In the genomic region with DNA sequence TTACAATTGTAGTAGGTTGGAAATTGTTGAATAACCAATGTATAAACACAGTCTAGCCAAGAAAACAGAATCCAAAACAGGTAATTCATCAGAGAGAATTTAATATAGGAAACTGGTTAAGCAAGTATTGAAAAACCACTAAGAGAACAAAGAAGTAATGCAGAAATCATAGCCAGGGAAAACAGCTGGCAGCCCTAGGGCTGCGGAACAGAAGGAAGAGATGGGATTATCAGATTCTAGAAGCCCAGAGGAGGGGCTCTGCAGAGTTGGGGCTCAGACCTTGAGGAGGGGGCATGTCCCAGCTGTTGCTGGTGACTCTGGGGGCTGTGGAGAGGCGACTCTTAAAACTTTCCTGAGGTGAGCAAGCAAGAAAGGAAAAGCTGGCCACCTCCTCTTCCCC, we compare ENCODE assay signal across 15 cellular contexts. TPM values are rescaled to one million over a fixed set of nuclear protein-coding genes. Genes with fewer than 3 reads are reported as not detected.
A peak's percentile ranks its signal among the peaks of the same experiment; 100 is the strongest.
DNase-seq lines count a peak whose midpoint lies in the region; TF ChIP-seq lines count a peak whose summit lies in the region.
"Had no signal": no experiment of that assay in that cellular context is flagged by ENCODE, and none has a peak within 500 bp of the region (broad histone marks: within the 10 kb centered on the region; RNA-seq: fewer than 3 reads in every experiment).

No MANE protein-coding gene starts in this region.

- H3K9me3 ChIP-seq in breast epithelium (no peaks in the 10 kb centered on the region), parathyroid adenoma (ENCODE audit: control insufficient read depth, low read length) (no peaks in the 10 kb centered on the region)

- DNase-seq in breast epithelium (ENCODE audit: low spot score in 2 of 2): peak in 1 of 2 donors; percentile 61
- DNase-seq in MCF 10A (ENCODE audit: unreplicated experiment): no peak
- peak; percentile 26 for DNase-seq in chondrocyte (ENCODE audit: low spot score)
- no peak for DNase-seq in HK-2 (ENCODE audit: unreplicated experiment)
- no peak for DNase-seq in T-helper 2 cell
- no peak for DNase-seq in SK-N-DZ (ENCODE audit: low spot score)
- DNase-seq: CD4-positive, alpha-beta memory T cell; NCI-H1092 treated with DMSO at 0.1 percent for 48 hours; NCI-H1694; NCI-H446; NCI-H748 treated with DMSO at 0.1 percent for 48 hours; RPMI8226 had no signal

- H3K4me2 ChIP-seq in parathyroid adenoma (ENCODE audit: low read length): no peak overlapping the region
- H3K4me2 ChIP-seq: GM23338 had no signal

- peak overlapping the region; percentile 18 for H2AFZ ChIP-seq in parathyroid adenoma

- peaks cover 11% of the 10 kb centered on the region for H3K27me3 Mint-ChIP-seq in MCF 10A (ENCODE audit: insufficient read depth, unreplicated experiment)
- H3K27me3 Mint-ChIP-seq in chondrocyte (ENCODE audit: low read depth): peaks cover 12% of the 10 kb centered on the region

- no peak overlapping the region for H3K9ac ChIP-seq in parathyroid adenoma

- BruUV-seq in MCF 10A (replicated peaks; lab: Mats Ljungman, UMichigan): no TSS peak

- no peak for TF ChIP-seq POLR2A in breast epithelium (IDR thresholded peaks at IDR 0.05)

- TF ChIP-seq CTCF in breast epithelium (IDR thresholded peaks at IDR 0.05): no peak
- no peak for TF ChIP-seq CTCF in MCF 10A (IDR thresholded peaks at IDR 0.05; ENCODE audit: unreplicated experiment)
- no peak for TF ChIP-seq CTCF in chondrocyte (IDR thresholded peaks at IDR 0.05)
- no peak for TF ChIP-seq CTCF in parathyroid adenoma (IDR thresholded peaks at IDR 0.05)

- H3K4me1 Mint-ChIP-seq in MCF 10A (ENCODE audit: insufficient read depth, unreplicated experiment): no peaks in the 10 kb centered on the region
- H3K4me1 Mint-ChIP-seq in chondrocyte (ENCODE audit: low read depth): no peaks in the 10 kb centered on the region
- H3K4me1 Mint-ChIP-seq: CD4-positive, alpha-beta memory T cell; GM23338 had no signal

- no peaks in the 10 kb centered on the region for H3K79me2 ChIP-seq in parathyroid adenoma

- peaks cover under 1% of the 10 kb centered on the region for H3K36me3 Mint-ChIP-seq in MCF 10A (ENCODE audit: insufficient read depth, unreplicated experiment)
- peaks cover 2% of the 10 kb centered on the region for H3K36me3 Mint-ChIP-seq in chondrocyte (ENCODE audit: low read depth)
- H3K36me3 Mint-ChIP-seq: CD4-positive, alpha-beta memory T cell had no signal

- H3K4me3 Mint-ChIP-seq in MCF 10A (ENCODE audit: unreplicated experiment): no peak overlapping the region
- H3K4me3 Mint-ChIP-seq in chondrocyte (ENCODE audit: unreplicated experiment): no peak overlapping the region
- H3K4me3 Mint-ChIP-seq: CD4-positive, alpha-beta memory T cell; GM23338 had no signal

- POLR2A ChIA-PET in MCF 10A (lab: Yijun Ruan, JAX): interaction anchor here (0.8 to 1.3 kb wide), 4 partner anchors 9 to 54 kb away, joined by 3 read pairs; no protein-coding TSS in a partner anchor

- intact Hi-C loops in breast epithelium (cut with DNase I; ENCODE audit: low total_unique reads) (no loop called here), MCF 10A (cut with micrococcal nuclease) (no loop called here)

- no peaks in the 10 kb centered on the region for H3K27me3 ChIP-seq in breast epithelium
- H3K27me3 ChIP-seq in parathyroid adenoma (ENCODE audit: control insufficient read depth, insufficient read depth, low read length): no peaks in the 10 kb centered on the region

- H3K36me3 ChIP-seq in breast epithelium (no peaks in the 10 kb centered on the region), parathyroid adenoma (ENCODE audit: control insufficient read depth, insufficient read depth, low read length) (no peaks in the 10 kb centered on the region)

- CTCF ChIA-PET in MCF 10A (lab: Yijun Ruan, JAX): interaction anchor here (0.6 to 2.2 kb wide), 5 partner anchors 9 to 90 kb away, joined by 3 to 9 read pairs (median 3); no protein-coding TSS in a partner anchor

- H3K9me3 Mint-ChIP-seq in MCF 10A (ENCODE audit: unreplicated experiment) (no peaks in the 10 kb centered on the region), chondrocyte (ENCODE audit: low read depth) (peaks cover 4% of the 10 kb centered on the region)

- H3K4me1 ChIP-seq in breast epithelium (peaks cover 0 to 18% of the 10 kb centered on the region in 2 donors), parathyroid adenoma (peaks cover 31% of the 10 kb centered on the region)

- H3K27ac Mint-ChIP-seq in MCF 10A (ENCODE audit: low read depth, unreplicated experiment) (no peak overlapping the region), chondrocyte (ENCODE audit: unreplicated experiment) (no peak overlapping the region)
- H3K27ac Mint-ChIP-seq: GM23338 had no signal

- H3K4me3 ChIP-seq in breast epithelium: peak overlapping the region in 1 of 3 donors; percentile 15
- no peak overlapping the region for H3K4me3 ChIP-seq in parathyroid adenoma (ENCODE audit: low read depth, low read length)
- H3K4me3 ChIP-seq: GM23338 had no signal

- H3K27ac ChIP-seq in breast epithelium: peak overlapping the region; percentile 64 to 68
- peak overlapping the region; percentile 50 for H3K27ac ChIP-seq in parathyroid adenoma
- H3K27ac ChIP-seq: HL-60 had no signal

RNA-seq across cellular contexts. Expression of gene CD9, which starts 49.4 kb away (rescaled TPM):
- total RNA-seq in breast epithelium (100 to 1,000 TPM in 2 of 3 donors, 10 to 100 TPM in 1; 91.1 to 436 (median 243) TPM), MCF 10A (2022) (31.1 and 40.7 TPM in 2 replicates), chondrocyte (54.7 to 62.1 TPM (median 60.7 TPM) in 3 replicates)
- polyA plus RNA-seq in SK-N-DZ (2014; cell fraction: cytosol; rRNA removed): 108 and 135 TPM in 2 replicates
- polyA plus RNA-seq in SK-N-DZ (2014; cell fraction: nucleus; rRNA removed): 46.5 and 66.6 TPM in 2 replicates
